17 cellular contexts compared by ENCODE assay signal in genomic region chr7:50309736-50310135, GRCh38. TPM values are rescaled to one million over a fixed set of nuclear protein-coding genes. Genes with fewer than 3 reads are reported as not detected.
A peak's percentile ranks its signal among the peaks of the same experiment; 100 is the strongest.
DNase-seq lines count a peak whose midpoint lies in the region; ATAC-seq and TF ChIP-seq lines count a peak whose summit lies in the region.
"Had no signal": no experiment of that assay in that cellular context is flagged by ENCODE, and none has a peak within 500 bp of the region (broad histone marks: within the 10 kb centered on the region; RNA-seq: fewer than 3 reads in every experiment).

No MANE protein-coding gene starts in this region.

- ATAC-seq in GM21360 (IDR thresholded peaks at IDR 0.05; ENCODE audit: unreplicated experiment), result no peak
- ATAC-seq: heart right ventricle, left lobe of liver had no signal

- H3K9ac ChIP-seq in MM.1S (ENCODE audit: low read length), result peak overlapping the region; percentile 93
- H3K9ac ChIP-seq in neural progenitor cell, result no peak overlapping the region

- peaks cover 35% of the 10 kb centered on the region for H3K4me1 Mint-ChIP-seq in T-helper 2 cell treated with Interferon-gamma antibody and Interleukin-4, amounts not matched to agents 5 μg/mL and 100 μg/mL, for 36 hours (ENCODE audit: low read depth)
- peaks cover 41% of the 10 kb centered on the region for H3K4me1 Mint-ChIP-seq in activated naive CD8-positive, alpha-beta T cell treated with anti-CD3 and anti-CD28 coated beads for 36 hours
- peaks cover 58% of the 10 kb centered on the region for H3K4me1 Mint-ChIP-seq in neural progenitor cell

- no peaks in the 10 kb centered on the region for H3K27me3 ChIP-seq in MM.1S (replicated peaks; ENCODE audit: insufficient read depth, low read length)
- H3K27me3 ChIP-seq in neural progenitor cell, result peaks cover 43% of the 10 kb centered on the region

- H3K36me3 Mint-ChIP-seq in T-helper 2 cell treated with Interferon-gamma antibody and Interleukin-4, amounts not matched to agents 5 μg/mL and 100 μg/mL, for 36 hours (ENCODE audit: low read depth), result peaks cover 98% of the 10 kb centered on the region
- peaks cover 94% of the 10 kb centered on the region for H3K36me3 Mint-ChIP-seq in activated naive CD8-positive, alpha-beta T cell treated with anti-CD3 and anti-CD28 coated beads for 36 hours
- no peaks in the 10 kb centered on the region for H3K36me3 Mint-ChIP-seq in neural progenitor cell

- peak overlapping the region; percentile 99 for H3K4me3 Mint-ChIP-seq in T-helper 2 cell treated with Interferon-gamma antibody and Interleukin-4, amounts not matched to agents 5 μg/mL and 100 μg/mL, for 36 hours
- peak overlapping the region; percentile 94 for H3K4me3 Mint-ChIP-seq in activated naive CD8-positive, alpha-beta T cell treated with anti-CD3 and anti-CD28 coated beads for 36 hours
- H3K4me3 Mint-ChIP-seq in neural progenitor cell, result no peak overlapping the region

- H3F3A ChIP-seq in MM.1S (ENCODE audit: insufficient read depth, low read length) (peaks cover 57% of the 10 kb centered on the region), neural progenitor cell (ENCODE audit: low read depth) (peaks cover 7% of the 10 kb centered on the region)

- H3K27me3 Mint-ChIP-seq in T-helper 2 cell treated with Interferon-gamma antibody and Interleukin-4, amounts not matched to agents 5 μg/mL and 100 μg/mL, for 36 hours (ENCODE audit: low read depth), result peaks cover 1% of the 10 kb centered on the region
- H3K27me3 Mint-ChIP-seq in activated naive CD8-positive, alpha-beta T cell treated with anti-CD3 and anti-CD28 coated beads for 36 hours, result peaks cover 3% of the 10 kb centered on the region
- H3K27me3 Mint-ChIP-seq in neural progenitor cell (ENCODE audit: insufficient read depth, low read depth), result peaks cover 24% of the 10 kb centered on the region

- peaks cover 16% of the 10 kb centered on the region for H3K4me1 ChIP-seq in MM.1S (ENCODE audit: low read length)
- peaks cover 25% of the 10 kb centered on the region for H3K4me1 ChIP-seq in neural progenitor cell

- H2AFZ ChIP-seq in MM.1S (ENCODE audit: low read length), result no peak overlapping the region
- no peak overlapping the region for H2AFZ ChIP-seq in neural progenitor cell (replicated peaks)

- peak overlapping the region; percentile 81 for H3K27ac ChIP-seq in MM.1S (ENCODE audit: low read length)
- no peak overlapping the region for H3K27ac ChIP-seq in neural progenitor cell
- H3K27ac ChIP-seq: cardiac muscle cell had no signal

- H3K4me2 ChIP-seq in MM.1S (ENCODE audit: low read depth, low read length), result peak overlapping the region; percentile 97
- peak overlapping the region; percentile 5 for H3K4me2 ChIP-seq in neural progenitor cell

- no peaks in the 10 kb centered on the region for H3K9me2 ChIP-seq in MM.1S (replicated peaks; ENCODE audit: insufficient read depth, low read length)

- H3K36me3 ChIP-seq in MM.1S (replicated peaks; ENCODE audit: insufficient read depth, low read length), result no peaks in the 10 kb centered on the region
- no peaks in the 10 kb centered on the region for H3K36me3 ChIP-seq in neural progenitor cell
- H3K36me3 ChIP-seq: cardiac muscle cell, heart right ventricle, tibial nerve had no signal

- H3K9me3 Mint-ChIP-seq in T-helper 2 cell treated with Interferon-gamma antibody and Interleukin-4, amounts not matched to agents 5 μg/mL and 100 μg/mL, for 36 hours, result no peaks in the 10 kb centered on the region
- no peaks in the 10 kb centered on the region for H3K9me3 Mint-ChIP-seq in activated naive CD8-positive, alpha-beta T cell treated with anti-CD3 and anti-CD28 coated beads for 36 hours
- H3K9me3 Mint-ChIP-seq in neural progenitor cell, result no peaks in the 10 kb centered on the region

- peak overlapping the region; percentile 97 for H3K27ac Mint-ChIP-seq in T-helper 2 cell treated with Interferon-gamma antibody and Interleukin-4, amounts not matched to agents 5 μg/mL and 100 μg/mL, for 36 hours
- peak overlapping the region; percentile 97 for H3K27ac Mint-ChIP-seq in activated naive CD8-positive, alpha-beta T cell treated with anti-CD3 and anti-CD28 coated beads for 36 hours
- no peak overlapping the region for H3K27ac Mint-ChIP-seq in neural progenitor cell

- H4K20me1 ChIP-seq in MM.1S (ENCODE audit: insufficient read depth, low read length) (no peaks in the 10 kb centered on the region), neural progenitor cell (ENCODE audit: low read depth) (peaks cover 9% of the 10 kb centered on the region)

- peak overlapping the region; percentile 88 for H3K4me3 ChIP-seq in MM.1S (ENCODE audit: low read length)
- no peak overlapping the region for H3K4me3 ChIP-seq in neural progenitor cell
- H3K4me3 ChIP-seq: cardiac muscle cell had no signal

- peaks cover 100% of the 10 kb centered on the region for H3K79me2 ChIP-seq in MM.1S (ENCODE audit: low read length)
- H3K79me2 ChIP-seq in neural progenitor cell (ENCODE audit: low read depth), result no peaks in the 10 kb centered on the region

- TF ChIP-seq CTCF in MM.1S (IDR thresholded peaks at IDR 0.05; ENCODE audit: low read length), result no peak
- TF ChIP-seq CTCF in neural progenitor cell (IDR thresholded peaks at IDR 0.05), result no peak

- no peak for DNase-seq in T-helper 2 cell treated with Interferon-gamma antibody and Interleukin-4, amounts not matched to agents 5 μg/mL and 100 μg/mL, for 36 hours (ENCODE audit: low spot score)
- no peak for DNase-seq in T-helper 2 cell
- DNase-seq in MM.1S, result no peak
- DNase-seq in activated naive CD8-positive, alpha-beta T cell treated with anti-CD3 and anti-CD28 coated beads for 36 hours, result no peak
- DNase-seq in neural progenitor cell (ENCODE audit: low spot score), result no peak
- no peak for DNase-seq in NCI-H2107 treated with DMSO at 0.1 percent for 48 hours (lab: John Stamatoyannopoulos, UW; ENCODE audit: unreplicated experiment)
- DNase-seq in EL, result no peak
- DNase-seq: 8988T, heart right ventricle, IMR-90, NCI-H1694 treated with DMSO at 0.1 percent for 48 hours, SHP77 had no signal

- H3K9me3 ChIP-seq in MM.1S (replicated peaks; ENCODE audit: insufficient read depth, low read length), result no peaks in the 10 kb centered on the region
- H3K9me3 ChIP-seq in neural progenitor cell (ENCODE audit: low read depth), result no peaks in the 10 kb centered on the region
- H3K9me3 ChIP-seq: heart right ventricle, tibial nerve had no signal

RNA-seq across cellular contexts. Expression of gene IKZF1, which starts 5.2 kb away (rescaled TPM):
- total RNA-seq in activated naive CD8-positive, alpha-beta T cell treated with anti-CD3 and anti-CD28 coated beads for 36 hours, result 100 to 1,000 TPM; 220 to 225 TPM
- total RNA-seq in neural progenitor cell (ENCODE audit: low replicate concordance), result 0.11 and 0.19 TPM in 2 replicates
- total RNA-seq: epithelial cell of proximal tubule, IMR-90 had no signal

Comparison
In these comparisons a context has a peak if more than half of its experiments do, and no peak if none do; other contexts are left out.
1. RNA of gene IKZF1, which starts 5.2 kb away (total RNA-seq): 220 to 225 TPM in activated naive CD8-positive, alpha-beta T cell treated with anti-CD3 and anti-CD28 coated beads for 36 hours; 0.11 to 0.19 TPM in neural progenitor cell; every median in the first group is over 100 times any median in the second.